Comparison of ENCODE assay signal across 18 cellular contexts in genomic region chr20:7883309-7883708, GRCh38. TPM values are rescaled to one million over a fixed set of nuclear protein-coding genes. Genes with fewer than 3 reads are reported as not detected.
DNase-seq lines count a peak whose midpoint lies in the region; ATAC-seq and TF ChIP-seq lines count a peak whose summit lies in the region.
"Had no signal": no experiment of that assay in that cellular context is flagged by ENCODE, and none has a peak within 500 bp of the region (broad histone marks: within the 10 kb centered on the region; RNA-seq: fewer than 3 reads in every experiment).

No MANE protein-coding gene starts in this region.

- no peak for TF ChIP-seq CTCF in activated CD8-positive, alpha-beta T cell treated with anti-CD3 and anti-CD28 coated beads for 36 hours (IDR thresholded peaks at IDR 0.05)

- H3K4me3 Mint-ChIP-seq in activated CD8-positive, alpha-beta T cell treated with anti-CD3 and anti-CD28 coated beads for 36 hours = no peak overlapping the region
- H3K4me3 Mint-ChIP-seq: CD4-positive, CD25-positive, alpha-beta regulatory T cell; CD8-positive, alpha-beta memory T cell; H9 had no signal

- CTCF ChIA-PET in activated CD8-positive, alpha-beta T cell treated with anti-CD3 and anti-CD28 coated beads for 36 hours (lab: Charles Lee) = no interaction called here

- H3K27ac Mint-ChIP-seq in activated CD8-positive, alpha-beta T cell treated with anti-CD3 and anti-CD28 coated beads for 36 hours = no peak overlapping the region
- H3K27ac Mint-ChIP-seq: CD4-positive, CD25-positive, alpha-beta regulatory T cell; CD8-positive, alpha-beta memory T cell; H9 had no signal

- peak; percentile 39 for DNase-seq in NCI-H748 (lab: John Stamatoyannopoulos, UW; ENCODE audit: unreplicated experiment)
- DNase-seq in NCI-H748 treated with DMSO at 0.1 percent for 48 hours (lab: John Stamatoyannopoulos, UW) = no peak
- DNase-seq in NCI-H774 (lab: John Stamatoyannopoulos, UW) = peak; percentile 10
- DNase-seq in foreskin melanocyte = peak; percentile 73
- DNase-seq in activated CD8-positive, alpha-beta T cell treated with anti-CD3 and anti-CD28 coated beads for 36 hours = no peak
- DNase-seq: ACHN; BE2C; C1 segment of cervical spinal cord; Caco-2; CD4-positive, CD25-positive, alpha-beta regulatory T cell; CD8-positive, alpha-beta memory T cell; DMS79 treated with DMSO at 0.1 percent for 48 hours; GF-D8; H9; IMR-90 had no signal

- no peak for ATAC-seq in activated CD8-positive, alpha-beta T cell treated with anti-CD3 and anti-CD28 coated beads for 36 hours
- no peak for ATAC-seq in GM18867 (IDR thresholded peaks at IDR 0.05; ENCODE audit: unreplicated experiment)
- no peak for ATAC-seq in GM21367 (IDR thresholded peaks at IDR 0.05; ENCODE audit: unreplicated experiment)

- POLR2A ChIA-PET in activated CD8-positive, alpha-beta T cell treated with anti-CD3 and anti-CD28 coated beads for 36 hours (lab: Charles Lee) = no interaction called here

- no peaks in the 10 kb centered on the region for H3K4me1 Mint-ChIP-seq in activated CD8-positive, alpha-beta T cell treated with anti-CD3 and anti-CD28 coated beads for 36 hours (ENCODE audit: low read depth)
- H3K4me1 Mint-ChIP-seq: CD4-positive, CD25-positive, alpha-beta regulatory T cell had no signal

- H3K9me3 Mint-ChIP-seq in activated CD8-positive, alpha-beta T cell treated with anti-CD3 and anti-CD28 coated beads for 36 hours = no peaks in the 10 kb centered on the region
- H3K9me3 Mint-ChIP-seq: H9 had no signal

- peaks cover 3% of the 10 kb centered on the region for H3K27me3 Mint-ChIP-seq in activated CD8-positive, alpha-beta T cell treated with anti-CD3 and anti-CD28 coated beads for 36 hours
- H3K27me3 Mint-ChIP-seq: CD4-positive, CD25-positive, alpha-beta regulatory T cell had no signal

- intact Hi-C loops in activated CD8-positive, alpha-beta T cell treated with anti-CD3 and anti-CD28 coated beads for 36 hours (cut with micrococcal nuclease) = no loop called here

- no peaks in the 10 kb centered on the region for H3K36me3 Mint-ChIP-seq in activated CD8-positive, alpha-beta T cell treated with anti-CD3 and anti-CD28 coated beads for 36 hours (ENCODE audit: low read depth)
- H3K36me3 Mint-ChIP-seq: CD4-positive, CD25-positive, alpha-beta regulatory T cell; CD8-positive, alpha-beta memory T cell had no signal

RNA-seq across cellular contexts. Expression of gene HAO1, which starts 56.9 kb away (rescaled TPM):
- not detected for total RNA-seq in activated CD8-positive, alpha-beta T cell treated with anti-CD3 and anti-CD28 coated beads for 36 hours
- total RNA-seq: Caco-2; CD4-positive, CD25-positive, alpha-beta regulatory T cell; CD8-positive, alpha-beta memory T cell; H1; H9; IMR-90 had no signal

Comparison
In these comparisons a context has a peak if more than half of its experiments do, and no peak if none do; other contexts are left out.
1. DNase-seq: peak in NCI-H748 (single experiment), NCI-H774 (single experiment) and foreskin melanocyte (single experiment); none in NCI-H748 treated with DMSO at 0.1 percent for 48 hours (single experiment) and activated CD8-positive, alpha-beta T cell treated with anti-CD3 and anti-CD28 coated beads for 36 hours (single experiment).